In genomic region chr2:29281585-29281984, GRCh38 we compare ENCODE assay signal across 9 cellular contexts.
DNase-seq lines count a peak whose midpoint lies in the region; ATAC-seq and TF ChIP-seq lines count a peak whose summit lies in the region.
"Had no signal": no experiment of that assay in that cellular context is flagged by ENCODE, and none has a peak within 500 bp of the region (broad histone marks: within the 10 kb centered on the region; RNA-seq: fewer than 3 reads in every experiment).

No MANE protein-coding gene starts in this region.

- no peaks in the 10 kb centered on the region for H3F3A ChIP-seq in neural progenitor cell (ENCODE audit: low read depth)

- no peak for TF ChIP-seq CTCF in neural progenitor cell (IDR thresholded peaks at IDR 0.05)

- peaks cover 11% of the 10 kb centered on the region for H3K27me3 Mint-ChIP-seq in neural progenitor cell (ENCODE audit: insufficient read depth, low read depth)

- DNase-seq in Daoy (ENCODE audit: low read depth) (peak; percentile 81), NCI-H146 treated with DMSO at 0.1 percent for 48 hours (lab: John Stamatoyannopoulos, UW; ENCODE audit: unreplicated experiment) (peak; percentile 62), brain pericyte (ENCODE audit: low read depth, low spot score) (peak; percentile 71), neural progenitor cell (ENCODE audit: low spot score) (peak; percentile 38), SIG-M5 treated with dmso at 0.1 percent for 504 hours (lab: John Stamatoyannopoulos, UW; ENCODE audit: unreplicated experiment) (no peak), left colon (no peak)
- no peak for DNase-seq in stimulated activated naive CD8-positive, alpha-beta T cell treated with anti-CD3 and anti-CD28 coated beads, Interleukin-15, Interleukin-2, amounts not matched to agents 100 U/mL and 50 U/mL, for 24 hours

- H3K4me2 ChIP-seq in neural progenitor cell: peak overlapping the region; percentile 16

- H3K9ac ChIP-seq in neural progenitor cell: no peak overlapping the region

- peaks cover 7% of the 10 kb centered on the region for H3K36me3 Mint-ChIP-seq in neural progenitor cell

- H3K4me1 ChIP-seq in neural progenitor cell: peaks cover 6% of the 10 kb centered on the region

- no peaks in the 10 kb centered on the region for H3K79me2 ChIP-seq in neural progenitor cell (ENCODE audit: low read depth)

- no peaks in the 10 kb centered on the region for H3K36me3 ChIP-seq in neural progenitor cell

- H2AFZ ChIP-seq in neural progenitor cell (replicated peaks): no peak overlapping the region

- no peaks in the 10 kb centered on the region for H3K27me3 ChIP-seq in neural progenitor cell

- intact Hi-C loops in left colon (cut with DNase I, micrococcal nuclease): no loop called here

- no peak overlapping the region for H3K4me3 ChIP-seq in neural progenitor cell

- H3K27ac ChIP-seq in neural progenitor cell: no peak overlapping the region

- no peak for ATAC-seq in stimulated activated naive CD8-positive, alpha-beta T cell treated with anti-CD3 and anti-CD28 coated beads, Interleukin-15, Interleukin-2, amounts not matched to agents 100 U/mL and 50 U/mL, for 24 hours
- ATAC-seq in left colon: no peak
- ATAC-seq in GM21825 (IDR thresholded peaks at IDR 0.05; ENCODE audit: unreplicated experiment): no peak

- H3K27ac Mint-ChIP-seq in neural progenitor cell: peak overlapping the region; percentile 47
- H3K27ac Mint-ChIP-seq: progenitor cell of endocrine pancreas had no signal

- H3K4me1 Mint-ChIP-seq in neural progenitor cell: peaks cover 11% of the 10 kb centered on the region

- peak overlapping the region; percentile 22 for H3K4me3 Mint-ChIP-seq in neural progenitor cell

- no peaks in the 10 kb centered on the region for H4K20me1 ChIP-seq in neural progenitor cell (ENCODE audit: low read depth)

- peaks cover 7% of the 10 kb centered on the region for H3K9me3 Mint-ChIP-seq in neural progenitor cell

- H3K9me3 ChIP-seq in neural progenitor cell (ENCODE audit: low read depth): no peaks in the 10 kb centered on the region

Comparison
In these comparisons a context has a peak if more than half of its experiments do, and no peak if none do; other contexts are left out.
1. DNase-seq: peak in Daoy (single experiment), NCI-H146 treated with DMSO at 0.1 percent for 48 hours (single experiment), brain pericyte (single experiment) and neural progenitor cell (single experiment); none in SIG-M5 treated with dmso at 0.1 percent for 504 hours (single experiment), stimulated activated naive CD8-positive, alpha-beta T cell treated with anti-CD3 and anti-CD28 coated beads, Interleukin-15, Interleukin-2, amounts not matched to agents 100 U/mL and 50 U/mL, for 24 hours (single experiment) and left colon (0 of 2).